ENCODE assay signal across 9 cellular contexts in genomic region chr6:42230320-42231034, GRCh38. TPM values are rescaled to one million over a fixed set of nuclear protein-coding genes. Genes with fewer than 3 reads are reported as not detected.
DNase-seq lines count a peak whose midpoint lies in the region; ATAC-seq, FAIRE-seq and TF ChIP-seq lines count a peak whose summit lies in the region.
"Had no signal": no experiment of that assay in that cellular context is flagged by ENCODE, and none has a peak within 500 bp of the region (broad histone marks: within the 10 kb centered on the region; RNA-seq: fewer than 3 reads in every experiment).

No MANE protein-coding gene starts in this region.

- no peak overlapping the region for H2BK5ac ChIP-seq in mesenchymal stem cell (ENCODE audit: low read depth, low read length, poor library complexity, severe bottlenecking)

- no peak overlapping the region for H2BK120ac ChIP-seq in mesenchymal stem cell (ENCODE audit: low read depth, low read length)

- H3K79me2 ChIP-seq in KMS-11 (ENCODE audit: insufficient read depth, low read depth) (no peaks in the 10 kb centered on the region), GM12878 (ENCODE audit: control insufficient read depth, insufficient read depth, low read length) (no peaks in the 10 kb centered on the region)

- no peak overlapping the region for H3K4me2 ChIP-seq in KMS-11
- no peak overlapping the region for H3K4me2 ChIP-seq in GM12878 (ENCODE audit: control insufficient read depth, insufficient read depth)
- H3K4me2 ChIP-seq in mesenchymal stem cell (ENCODE audit: low read length, poor library complexity, severe bottlenecking), result no peak overlapping the region

- WGBS in GM12878 (ENCODE audit: insufficient coverage, insufficient replicate concordance, low lambda C conversion rate, missing lambda C conversion rate), result 72% methylated on average over 6 of the region's 6 CpGs
- WGBS in mesenchymal stem cell, result 88% methylated on average over 4 of the region's 6 CpGs

- intact Hi-C loops in GM12878 (cut with micrococcal nuclease; ENCODE audit: unreplicated experiment), result no loop called here

- TF ChIP-seq POLR2A in GM12878 (IDR thresholded peaks at IDR 0.05; ENCODE audit: low read depth, low read length), result no peak

- H3K4me3 ChIP-seq in KMS-11 (IDR thresholded peaks at IDR 0.05; ENCODE audit: insufficient read depth, low read depth, low read length) (no peak overlapping the region), GM12878 (no peak overlapping the region), mesenchymal stem cell (ENCODE audit: insufficient read depth in 1 of 2, low read depth in 1 of 2, low read length in 2 of 2) (no peak overlapping the region)

- no TSS peak for BruUV-seq in GM12878 (replicated peaks; lab: Mats Ljungman, UMichigan)

- RAD21 ChIA-PET in GM12878 (lab: Charles Lee; ENCODE audit: unreplicated experiment), result interaction anchor here (0.7 to 4.3 kb wide), 7 partner anchors 17 to 317 kb away, joined by 3 to 17 read pairs (median 4); no protein-coding TSS in a partner anchor

- no peaks in the 10 kb centered on the region for H3K36me3 ChIP-seq in KMS-11 (ENCODE audit: insufficient read depth)
- no peaks in the 10 kb centered on the region for H3K36me3 ChIP-seq in GM12878 (ENCODE audit: control insufficient read depth in 2 of 2, insufficient read depth in 2 of 2, low read length in 1 of 2)
- peaks cover 12 to 75% of the 10 kb centered on the region in 2 experiments for H3K36me3 ChIP-seq in mesenchymal stem cell (ENCODE audit: control insufficient read depth in 1 of 2, insufficient read depth in 2 of 2, low read depth in 1 of 2, low read length in 2 of 2)

- no peak overlapping the region for H2BK12ac ChIP-seq in mesenchymal stem cell (ENCODE audit: low read length in 2 of 2)

- H2AFZ ChIP-seq in KMS-11 (ENCODE audit: low read depth) (no peak overlapping the region), GM12878 (ENCODE audit: control insufficient read depth, low read depth, low read length) (no peak overlapping the region), mesenchymal stem cell (ENCODE audit: low read depth, low read length) (no peak overlapping the region)

- H3K18ac ChIP-seq in mesenchymal stem cell (ENCODE audit: low read depth in 1 of 2, low read length in 2 of 2), result no peak overlapping the region

- no peak for DNase-seq in GM12878 (ENCODE audit: low read depth, low spot score)
- no peak for DNase-seq in mesenchymal stem cell
- DNase-seq in putamen (ENCODE audit: low spot score), result no peak

- TF ChIP-seq RAD21 in GM12878 (IDR thresholded peaks at IDR 0.05; ENCODE audit: insufficient read depth, low read depth, low read length), result peak; percentile 66

- POLR2A ChIA-PET in GM12878 (lab: Charles Lee), result interaction anchor here (0.5 kb wide), 1 partner anchor 36 kb away, joined by 5 read pairs; no protein-coding TSS in a partner anchor

- H3K9ac ChIP-seq in KMS-11 (no peak overlapping the region), GM12878 (ENCODE audit: control insufficient read depth, insufficient read depth, low read length) (no peak overlapping the region), mesenchymal stem cell (ENCODE audit: low read length) (peak overlapping the region; percentile 13)

- no peak overlapping the region for H4K8ac ChIP-seq in mesenchymal stem cell (ENCODE audit: low read length)

- no peak overlapping the region for H4K91ac ChIP-seq in mesenchymal stem cell (ENCODE audit: low read length)

- SMC1A ChIA-PET in GM12878 (lab: Charles Lee; ENCODE audit: uncharacterized antibody, unreplicated experiment), result interaction anchor here (0.6 to 2.2 kb wide), 12 partner anchors 13 to 317 kb away, joined by 3 to 15 read pairs (median 4); no protein-coding TSS in a partner anchor

- H2BK15ac ChIP-seq in mesenchymal stem cell (ENCODE audit: low read depth, poor library complexity, severe bottlenecking), result no peak overlapping the region

- no peaks in the 10 kb centered on the region for H4K20me1 ChIP-seq in KMS-11 (ENCODE audit: insufficient read depth)
- H4K20me1 ChIP-seq in GM12878 (ENCODE audit: control insufficient read depth, insufficient read depth), result no peaks in the 10 kb centered on the region

- peaks cover 8% of the 10 kb centered on the region for H3K79me1 ChIP-seq in mesenchymal stem cell (replicated peaks; ENCODE audit: low read length, poor library complexity, severe bottlenecking)

- FAIRE-seq in G401.6 (lab: Jason Lieb, UNC) (peak; percentile 85), GM12878 (lab: Jason Lieb, UNC) (no peak)

- CTCF ChIA-PET in GM12878 (lab: Yijun Ruan, JAX), result interaction anchor here (0.6 to 7.1 kb wide), 18 partner anchors 14 to 653 kb away, joined by 3 to 68 read pairs (median 4); partner anchors contain the start of gene MRPS10

- H3K4me1 ChIP-seq in KMS-11 (ENCODE audit: low read depth, poor library complexity, severe bottlenecking), result no peaks in the 10 kb centered on the region
- H3K4me1 ChIP-seq in GM12878 (ENCODE audit: control insufficient read depth, insufficient read depth, low read length), result no peaks in the 10 kb centered on the region
- peaks cover 18% of the 10 kb centered on the region for H3K4me1 ChIP-seq in mesenchymal stem cell (ENCODE audit: control insufficient read depth, insufficient read depth, low read depth, low read length)

- TF ChIP-seq CTCF in KMS-11 (conservative IDR thresholded peaks at IDR 0.05; ENCODE audit: low read depth, low read length), result peak; percentile 36; the same call in 1 of the 2 replicates
- TF ChIP-seq CTCF in GM12878 (IDR thresholded peaks at IDR 0.05 in 2 of 3, conservative IDR thresholded peaks at IDR 0.05 in 1 of 3; ENCODE audit: control insufficient read depth in 2 of 3, extremely low read depth in 1 of 3, insufficient read depth in 1 of 3, low read depth in 3 of 3, low read length in 3 of 3), result peak; percentile 46 to 70 (median 54); a peak in 5 of 6 replicates

- H3K4ac ChIP-seq in mesenchymal stem cell (ENCODE audit: low read depth in 1 of 2, low read length in 2 of 2), result no peak overlapping the region

- peak overlapping the region; percentile 30 for H2AK5ac ChIP-seq in mesenchymal stem cell (ENCODE audit: low read length, severe bottlenecking)

- H3K23ac ChIP-seq in mesenchymal stem cell (ENCODE audit: low read length in 2 of 2), result no peak overlapping the region

- H3K9me3 ChIP-seq in GM12878 (replicated peaks; ENCODE audit: control insufficient read depth, insufficient read depth, low read length) (no peaks in the 10 kb centered on the region), mesenchymal stem cell (ENCODE audit: control insufficient read depth, low read length) (no peaks in the 10 kb centered on the region)

- H3K27ac ChIP-seq in KMS-11, result no peak overlapping the region
- no peak overlapping the region for H3K27ac ChIP-seq in GM12878 (ENCODE audit: control insufficient read depth, insufficient read depth)
- no peak overlapping the region for H3K27ac ChIP-seq in mesenchymal stem cell (ENCODE audit: low read length, poor library complexity, severe bottlenecking)

- TF ChIP-seq EP300 in GM12878 (IDR thresholded peaks at IDR 0.05; ENCODE audit: borderline replicate concordance in 1 of 2, control insufficient read depth in 1 of 2, low read depth in 2 of 2, low read length in 2 of 2), result no peak

- in situ Hi-C loops in GM12878 (cut with MboI), result no loop called here

- ATAC-seq in GM12878 (peak; percentile 79), GM21825 (IDR thresholded peaks at IDR 0.05; ENCODE audit: unreplicated experiment) (no peak), GM18520 (IDR thresholded peaks at IDR 0.05; ENCODE audit: unreplicated experiment) (no peak), HG02623 (IDR thresholded peaks at IDR 0.05; ENCODE audit: unreplicated experiment) (no peak)

- H3K27me3 ChIP-seq in KMS-11 (ENCODE audit: insufficient read depth, low read depth) (no peaks in the 10 kb centered on the region), GM12878 (replicated peaks in 1 of 2; ENCODE audit: control insufficient read depth in 2 of 2, insufficient read depth in 2 of 2, low read length in 1 of 2) (no peaks in the 10 kb centered on the region), mesenchymal stem cell (ENCODE audit: control insufficient read depth in 1 of 2, insufficient read depth in 1 of 2, low read length in 2 of 2) (no peaks in the 10 kb centered on the region)

- H3K14ac ChIP-seq in mesenchymal stem cell (ENCODE audit: low read length in 2 of 2), result no peak overlapping the region

RNA-seq across cellular contexts. Expression of gene MRPS10, which starts 12.8 kb away (rescaled TPM):
- 31.4 and 32.3 TPM in 2 replicates for total RNA-seq in GM12878 (2013; cell fraction: nucleolus; rRNA removed)
- 35.4 and 41.7 TPM in 2 replicates for total RNA-seq in GM12878 (2014; rRNA removed)
- total RNA-seq in GM12878 (2014; rRNA removed; fragmentation: Illumina TruSeq; extraction: Trizol), result 48.3 and 49.2 TPM in 2 replicates
- 26.3 and 28.5 TPM in 2 replicates for total RNA-seq in GM12878 (2021)
- 11.5 TPM for polyA plus RNA-seq in GM12878 (2011; ENCODE audit: low read depth)
- 49.0 and 63.6 TPM in 2 replicates for polyA plus RNA-seq in GM12878 (2011; rRNA removed)
- polyA plus RNA-seq in GM12878 (2011; cell fraction: cytosol; rRNA removed), result 21.9 and 22.6 TPM in 2 replicates
- polyA plus RNA-seq in GM12878 (2011; cell fraction: nucleus; rRNA removed), result 9.2 and 10.4 TPM in 2 replicates
- 22.1 and 22.6 TPM in 2 replicates for polyA plus RNA-seq in GM12878 (2012)
- polyA plus RNA-seq in GM12878 (2014; fragmentation: Illumina TruSeq; extraction: Trizol), result 56.9 and 66.2 TPM in 2 replicates
- 10 to 100 TPM; 70.4 to 83.3 TPM for polyA plus RNA-seq in GM12878 (2014; fragmentation: Nextera tagmentation; extraction: Ambion mirVana)
- 36.8 and 46.5 TPM in 2 replicates for polyA plus RNA-seq in GM12878 (2014; rRNA removed)
- polyA plus RNA-seq in GM12878 (2016; fragmentation: Nextera tagmentation; extraction: Ambion mirVana), result 10 to 100 TPM; 56.6 to 58.5 TPM
- polyA minus RNA-seq in GM12878 (2011; rRNA and poly(A)+ RNA removed), result 12.9 and 16.2 TPM in 2 replicates
- polyA minus RNA-seq in GM12878 (2011; cell fraction: cytosol; rRNA and poly(A)+ RNA removed), result 5.4 and 5.6 TPM in 2 replicates
- 4.1 and 5.7 TPM in 2 replicates for polyA minus RNA-seq in GM12878 (2011; cell fraction: nucleus; rRNA and poly(A)+ RNA removed)
- 39.7 TPM for polyA plus RNA-seq in mesenchymal stem cell (2013, experiment 1 of 2)
- polyA plus RNA-seq in mesenchymal stem cell (2013, experiment 2 of 2), result 41.1 TPM

RNA-seq across cellular contexts. Expression of gene GUCA1B, which starts 35.7 kb away (rescaled TPM):
- total RNA-seq in GM12878 (2013; cell fraction: nucleolus; rRNA removed), result 2.9 TPM in 2 replicates
- 0.34 TPM in 1 of 2 replicates, not detected in the other for total RNA-seq in GM12878 (2014; rRNA removed)
- total RNA-seq in GM12878 (2014; rRNA removed; fragmentation: Illumina TruSeq; extraction: Trizol), result 0.45 and 0.69 TPM in 2 replicates
- 0.48 and 0.51 TPM in 2 replicates for total RNA-seq in GM12878 (2021)
- polyA plus RNA-seq in GM12878 (2011; ENCODE audit: low read depth), result not detected
- polyA plus RNA-seq in GM12878 (2011; rRNA removed), result 0.40 and 0.41 TPM in 2 replicates
- polyA plus RNA-seq in GM12878 (2011; cell fraction: cytosol; rRNA removed), result 0.31 and 0.42 TPM in 2 replicates
- 0.81 and 1.2 TPM in 2 replicates for polyA plus RNA-seq in GM12878 (2011; cell fraction: nucleus; rRNA removed)
- polyA plus RNA-seq in GM12878 (2012), result 0.10 and 0.28 TPM in 2 replicates
- 0.41 and 0.50 TPM in 2 replicates for polyA plus RNA-seq in GM12878 (2014; fragmentation: Illumina TruSeq; extraction: Trizol)
- under 1 TPM in 1 of 2 experiments, not detected in 1; 0.05 TPM for polyA plus RNA-seq in GM12878 (2014; fragmentation: Nextera tagmentation; extraction: Ambion mirVana)
- 0.23 and 0.35 TPM in 2 replicates for polyA plus RNA-seq in GM12878 (2014; rRNA removed)
- polyA plus RNA-seq in GM12878 (2016; fragmentation: Nextera tagmentation; extraction: Ambion mirVana), result not detected
- polyA minus RNA-seq in GM12878 (2011; rRNA and poly(A)+ RNA removed), result not detected in 2 replicates
- polyA minus RNA-seq in GM12878 (2011; cell fraction: cytosol; rRNA and poly(A)+ RNA removed), result 1.5 TPM in 1 of 2 replicates, not detected in the other
- 0.24 TPM in 1 of 2 replicates, not detected in the other for polyA minus RNA-seq in GM12878 (2011; cell fraction: nucleus; rRNA and poly(A)+ RNA removed)
- polyA plus RNA-seq in mesenchymal stem cell (2013, experiment 1 of 2), result 0.32 TPM
- 0.29 TPM for polyA plus RNA-seq in mesenchymal stem cell (2013, experiment 2 of 2)
- total RNA-seq: RPMI7951 had no signal

RNA-seq across cellular contexts. Expression of gene GUCA1A, which starts 57.3 kb away (rescaled TPM):
- total RNA-seq in GM12878 (2013; cell fraction: nucleolus; rRNA removed), result not detected in 2 replicates
- total RNA-seq in GM12878 (2014; rRNA removed) (not detected in 2 replicates), GM12878 (2014; rRNA removed; fragmentation: Illumina TruSeq; extraction: Trizol) (not detected in 2 replicates), GM12878 (2021) (not detected in 2 replicates)
- polyA plus RNA-seq in GM12878 (2011; ENCODE audit: low read depth), result not detected
- polyA plus RNA-seq in GM12878 (2011; rRNA removed) (not detected in 2 replicates), GM12878 (2014; fragmentation: Illumina TruSeq; extraction: Trizol) (not detected in 2 replicates), GM12878 (2014; fragmentation: Nextera tagmentation; extraction: Ambion mirVana) (not detected), GM12878 (2014; rRNA removed) (not detected in 2 replicates), GM12878 (2016; fragmentation: Nextera tagmentation; extraction: Ambion mirVana) (not detected)
- not detected in 2 replicates for polyA plus RNA-seq in GM12878 (2011; cell fraction: cytosol; rRNA removed)
- not detected in 2 replicates for polyA plus RNA-seq in GM12878 (2011; cell fraction: nucleus; rRNA removed)
- polyA plus RNA-seq in GM12878 (2012), result not detected in 2 replicates
- not detected in 2 replicates for polyA minus RNA-seq in GM12878 (2011; rRNA and poly(A)+ RNA removed)
- not detected in 2 replicates for polyA minus RNA-seq in GM12878 (2011; cell fraction: cytosol; rRNA and poly(A)+ RNA removed)
- polyA minus RNA-seq in GM12878 (2011; cell fraction: nucleus; rRNA and poly(A)+ RNA removed), result not detected in 2 replicates
- polyA plus RNA-seq in mesenchymal stem cell (2013, experiment 1 of 2), result 0.19 TPM
- polyA plus RNA-seq in mesenchymal stem cell (2013, experiment 2 of 2), result 0.05 TPM
- total RNA-seq: RPMI7951 had no signal
